Comparison of ENCODE assay signal across 7 cellular contexts in genomic region chr19:34051255-34051654, GRCh38.
"Had no signal": no experiment of that assay in that cellular context is flagged by ENCODE, and none has a peak within 500 bp of the region (broad histone marks: within the 10 kb centered on the region; RNA-seq: fewer than 3 reads in every experiment).

No MANE protein-coding gene starts in this region.

- ATAC-seq: HepG2, K562 had no signal

- DNase-seq: IMR-90, KBM-7, KG1 had no signal

- H3K9ac ChIP-seq: KMS-11 had no signal

- H3K4me2 ChIP-seq: KMS-11 had no signal

- H3K27ac ChIP-seq: HL-60, KMS-11 had no signal

- H3K4me3 ChIP-seq: K562 had no signal
